ENCODE assay signal across 24 cellular contexts in genomic region chr20:45588800-45589199, GRCh38. TPM values are rescaled to one million over a fixed set of nuclear protein-coding genes. Genes with fewer than 3 reads are reported as not detected.
"Had no signal": no experiment of that assay in that cellular context is flagged by ENCODE, and none has a peak within 500 bp of the region (broad histone marks: within the 10 kb centered on the region; RNA-seq: fewer than 3 reads in every experiment).

No MANE protein-coding gene starts in this region.

- H3K9me3 ChIP-seq: body of pancreas, left ventricle myocardium inferior, pancreas, psoas muscle, thyroid gland had no signal

- H3K4me3 Mint-ChIP-seq: activated naive CD4-positive, alpha-beta T cell treated with anti-CD3 and anti-CD28 coated beads, Interleukin-2, amount 50 U/mL, for 24 hours; dendritic cell treated with granulocyte-macrophage colony-stimulating factor and Interleukin-4, amounts not matched to agents 40 ng/mL and 50 ng/mL, for 4 days; mesothelial cell of epicardium; nephron; stimulated activated naive CD8-positive, alpha-beta T cell treated with anti-CD3 and anti-CD28 coated beads, Interleukin-15, Interleukin-2, amounts not matched to agents 100 ng/mL and 50 ng/mL, for 24 hours had no signal

- H3K27ac ChIP-seq: body of pancreas, hepatocyte, left ventricle myocardium inferior, pancreas, psoas muscle, right atrium auricular region had no signal

- H3K36me3 ChIP-seq: left ventricle myocardium inferior, pancreas, right atrium auricular region, thyroid gland had no signal

- H3K9me3 Mint-ChIP-seq: activated naive CD4-positive, alpha-beta T cell treated with anti-CD3 and anti-CD28 coated beads, Interleukin-2, amount 50 U/mL, for 24 hours; dendritic cell treated with granulocyte-macrophage colony-stimulating factor and Interleukin-4, amounts not matched to agents 40 ng/mL and 50 ng/mL, for 4 days had no signal

- H3K27ac Mint-ChIP-seq: activated naive CD4-positive, alpha-beta T cell treated with anti-CD3 and anti-CD28 coated beads, Interleukin-2, amount 50 U/mL, for 24 hours; dendritic cell treated with granulocyte-macrophage colony-stimulating factor and Interleukin-4, amounts not matched to agents 40 ng/mL and 50 ng/mL, for 4 days; mesothelial cell of epicardium; nephron; stimulated activated naive CD8-positive, alpha-beta T cell treated with anti-CD3 and anti-CD28 coated beads, Interleukin-15, Interleukin-2, amounts not matched to agents 100 ng/mL and 50 ng/mL, for 24 hours had no signal

- H3K4me1 ChIP-seq: body of pancreas, left ventricle myocardium inferior, pancreas, psoas muscle, right atrium auricular region had no signal

- DNase-seq: activated gamma-delta T cell treated with Interleukin-2 at 50 U/mL for 16 hours; activated T-cell treated with anti-CD3 and anti-CD28 coated beads, Interleukin-2, amount 50 U/mL, for 1 hour; anterior cingulate cortex; body of pancreas; effector CD4-positive, alpha-beta T cell; foreskin melanocyte; glutamatergic neuron; kidney glomerular epithelial cell; left ventricle myocardium inferior; pancreas; psoas muscle; stimulated activated CD4-positive, alpha-beta T cell treated with anti-CD3 and anti-CD28 coated beads, Interleukin-12 subunit alpha, Interleukin-12 subunit beta, amount 100 ng/mL, for 4 hours; substantia nigra; thyroid gland had no signal

- H3K4me1 Mint-ChIP-seq: activated naive CD4-positive, alpha-beta T cell treated with anti-CD3 and anti-CD28 coated beads, Interleukin-2, amount 50 U/mL, for 24 hours; mesothelial cell of epicardium; nephron had no signal

- H3K4me3 ChIP-seq: body of pancreas, hepatocyte, left ventricle myocardium inferior, pancreas, psoas muscle, right atrium auricular region, thyroid gland had no signal

- H3K36me3 Mint-ChIP-seq: activated naive CD4-positive, alpha-beta T cell treated with anti-CD3 and anti-CD28 coated beads, Interleukin-2, amount 50 U/mL, for 24 hours; mesothelial cell of epicardium had no signal

- ATAC-seq: body of pancreas, pancreas, psoas muscle had no signal

RNA-seq across cellular contexts. Expression of gene WFDC8, which starts 9.7 kb away (rescaled TPM):
- total RNA-seq: body of pancreas; hepatocyte; left ventricle myocardium inferior; lung microvascular endothelial cell; mesothelial cell of epicardium; pancreas; psoas muscle; right atrium auricular region; T-helper 2 cell treated with Interferon-gamma antibody and Interleukin-4, amounts not matched to agents 100 ng/mL and 5 ng/mL, for 36 hours; ureter had no signal

RNA-seq across cellular contexts. Expression of gene WFDC10A, which starts 40.7 kb away (rescaled TPM):
- total RNA-seq: body of pancreas; hepatocyte; left ventricle myocardium inferior; lung microvascular endothelial cell; mesothelial cell of epicardium; pancreas; psoas muscle; right atrium auricular region; T-helper 2 cell treated with Interferon-gamma antibody and Interleukin-4, amounts not matched to agents 100 ng/mL and 5 ng/mL, for 36 hours; thyroid gland; ureter had no signal

RNA-seq across cellular contexts. Expression of gene EPPIN, which starts 41.6 kb away (rescaled TPM):
- total RNA-seq: body of pancreas; hepatocyte; left ventricle myocardium inferior; lung microvascular endothelial cell; mesothelial cell of epicardium; pancreas; psoas muscle; right atrium auricular region; T-helper 2 cell treated with Interferon-gamma antibody and Interleukin-4, amounts not matched to agents 100 ng/mL and 5 ng/mL, for 36 hours; ureter had no signal

RNA-seq across cellular contexts. Expression of gene WFDC9, which starts 42.3 kb away (rescaled TPM):
- total RNA-seq: body of pancreas; hepatocyte; left ventricle myocardium inferior; lung microvascular endothelial cell; mesothelial cell of epicardium; pancreas; psoas muscle; right atrium auricular region; T-helper 2 cell treated with Interferon-gamma antibody and Interleukin-4, amounts not matched to agents 100 ng/mL and 5 ng/mL, for 36 hours; thyroid gland; ureter had no signal

RNA-seq across cellular contexts. Expression of gene WFDC6, which starts 49.5 kb away (rescaled TPM):
- total RNA-seq: body of pancreas; hepatocyte; left ventricle myocardium inferior; lung microvascular endothelial cell; mesothelial cell of epicardium; pancreas; psoas muscle; right atrium auricular region; T-helper 2 cell treated with Interferon-gamma antibody and Interleukin-4, amounts not matched to agents 100 ng/mL and 5 ng/mL, for 36 hours; thyroid gland; ureter had no signal
